In the genomic region with DNA sequence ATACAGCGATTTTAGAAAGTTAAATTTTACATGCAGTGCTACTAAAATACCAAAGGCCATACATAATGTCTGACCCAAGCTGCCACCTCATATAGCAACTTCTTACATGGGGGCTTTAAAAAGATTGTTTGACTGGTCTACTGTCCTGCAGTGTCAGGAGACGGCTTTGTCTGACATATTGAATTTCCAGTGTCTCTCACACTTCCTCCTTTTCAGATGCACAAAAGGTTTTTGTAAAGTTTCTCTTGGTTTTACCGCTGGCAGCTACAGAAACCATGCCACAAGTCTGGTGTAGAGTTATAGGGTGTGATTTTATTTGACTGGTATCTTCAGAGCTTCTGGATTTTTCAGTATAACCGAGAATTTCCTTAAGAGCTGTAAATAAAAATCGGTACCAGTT, we compare ENCODE assay signal across 9 cellular contexts. TPM values are rescaled to one million over a fixed set of nuclear protein-coding genes. Genes with fewer than 3 reads are reported as not detected.
DNase-seq lines count a peak whose midpoint lies in the region; ATAC-seq and TF ChIP-seq lines count a peak whose summit lies in the region.
"Had no signal": no experiment of that assay in that cellular context is flagged by ENCODE, and none has a peak within 500 bp of the region (broad histone marks: within the 10 kb centered on the region; RNA-seq: fewer than 3 reads in every experiment).

No MANE protein-coding gene starts in this region.

- intact Hi-C loops in CD4-positive, alpha-beta T cell (cut with DNase I, micrococcal nuclease), result no loop called here
- intact Hi-C loops in dendritic cell treated with granulocyte-macrophage colony-stimulating factor and Interleukin-4, amounts not matched to agents 40 ng/mL and 50 ng/mL, for 4 days (cut with micrococcal nuclease), result loop anchor here (5.0 kb wide), 3 partner anchors 38 to 127 kb away; no protein-coding TSS in a partner anchor

- H3K27me3 Mint-ChIP-seq in CD4-positive, alpha-beta T cell, result peaks cover 71% of the 10 kb centered on the region
- H3K27me3 Mint-ChIP-seq in dendritic cell treated with granulocyte-macrophage colony-stimulating factor and Interleukin-4, amounts not matched to agents 40 ng/mL and 50 ng/mL, for 4 days, result peaks cover 32% of the 10 kb centered on the region

- no peak for DNase-seq in CD4-positive, alpha-beta T cell
- DNase-seq in MV-4-11 (lab: John Stamatoyannopoulos, UW) (peak; percentile 46), NCI-H2196 treated with DMSO at 0.1 percent for 48 hours (lab: John Stamatoyannopoulos, UW; ENCODE audit: unreplicated experiment) (no peak), activated gamma-delta T cell (lab: John Stamatoyannopoulos, UW) (no peak)
- DNase-seq in stimulated activated CD4-positive, alpha-beta T cell treated with anti-CD3 and anti-CD28 coated beads, Interleukin-2, amount 100 ng/mL, for 48 hours, result no peak
- DNase-seq: effector memory CD4-positive, alpha-beta T cell had no signal

- no peak overlapping the region for H3K27ac ChIP-seq in CD4-positive, alpha-beta T cell (ENCODE audit: low read depth, low read length)
- no peak overlapping the region for H3K27ac ChIP-seq in neutrophil

- H3K4me3 ChIP-seq in neutrophil (ENCODE audit: low read depth in 1 of 2, low read length in 1 of 2), result peak overlapping the region; percentile 0 to 56

- peaks cover 16 to 19% of the 10 kb centered on the region in 2 experiments for H3K4me1 ChIP-seq in neutrophil (ENCODE audit: control insufficient read depth in 1 of 2, insufficient read depth in 1 of 2, low read depth in 1 of 2, low read length in 1 of 2)

- no peak for ATAC-seq in CD4-positive, alpha-beta T cell (ENCODE audit: poor library complexity)
- no peak for ATAC-seq in HG03196 (IDR thresholded peaks at IDR 0.05; ENCODE audit: unreplicated experiment)

- no peaks in the 10 kb centered on the region for H3K36me3 Mint-ChIP-seq in CD4-positive, alpha-beta T cell (ENCODE audit: low read depth)
- H3K36me3 Mint-ChIP-seq in dendritic cell treated with granulocyte-macrophage colony-stimulating factor and Interleukin-4, amounts not matched to agents 40 ng/mL and 50 ng/mL, for 4 days (ENCODE audit: low read depth), result no peaks in the 10 kb centered on the region

- peaks cover 6% of the 10 kb centered on the region for H3K4me1 Mint-ChIP-seq in CD4-positive, alpha-beta T cell (ENCODE audit: low read depth)
- peaks cover 8% of the 10 kb centered on the region for H3K4me1 Mint-ChIP-seq in dendritic cell treated with granulocyte-macrophage colony-stimulating factor and Interleukin-4, amounts not matched to agents 40 ng/mL and 50 ng/mL, for 4 days (ENCODE audit: low read depth)

- no peaks in the 10 kb centered on the region for H3K9me3 ChIP-seq in CD4-positive, alpha-beta T cell (ENCODE audit: control insufficient read depth, low read length)
- no peaks in the 10 kb centered on the region for H3K9me3 ChIP-seq in neutrophil

- peak overlapping the region; percentile 46 for H3K4me3 Mint-ChIP-seq in CD4-positive, alpha-beta T cell
- H3K4me3 Mint-ChIP-seq in dendritic cell treated with granulocyte-macrophage colony-stimulating factor and Interleukin-4, amounts not matched to agents 40 ng/mL and 50 ng/mL, for 4 days, result peak overlapping the region; percentile 77

- CTCF ChIA-PET in CD4-positive, alpha-beta T cell (lab: Charles Lee), result no interaction called here

- no peak overlapping the region for H3K27ac Mint-ChIP-seq in CD4-positive, alpha-beta T cell
- H3K27ac Mint-ChIP-seq in dendritic cell treated with granulocyte-macrophage colony-stimulating factor and Interleukin-4, amounts not matched to agents 40 ng/mL and 50 ng/mL, for 4 days, result peak overlapping the region; percentile 82

- TF ChIP-seq CTCF in CD4-positive, alpha-beta T cell (IDR thresholded peaks at IDR 0.05), result no peak
- no peak for TF ChIP-seq CTCF in neutrophil (IDR thresholded peaks at IDR 0.05)

- H3K36me3 ChIP-seq in neutrophil, result no peaks in the 10 kb centered on the region

- H3K9me3 Mint-ChIP-seq in CD4-positive, alpha-beta T cell, result no peaks in the 10 kb centered on the region
- H3K9me3 Mint-ChIP-seq in dendritic cell treated with granulocyte-macrophage colony-stimulating factor and Interleukin-4, amounts not matched to agents 40 ng/mL and 50 ng/mL, for 4 days, result no peaks in the 10 kb centered on the region

- POLR2A ChIA-PET in CD4-positive, alpha-beta T cell (lab: Charles Lee), result no interaction called here

- H3K27me3 ChIP-seq in CD4-positive, alpha-beta T cell (ENCODE audit: control insufficient read depth, insufficient read depth, low read length), result peaks cover 55% of the 10 kb centered on the region
- H3K27me3 ChIP-seq in neutrophil, result peaks cover 73% of the 10 kb centered on the region

RNA-seq across cellular contexts. Expression of gene ASAP2, which starts 1.1 kb away (rescaled TPM):
- total RNA-seq in CD4-positive, alpha-beta T cell, result under 1 TPM in 1 of 2 experiments, not detected in 1; 0.16 TPM
